In genomic region chr9:123218831-123219230, GRCh38 we compare ENCODE assay signal across 23 cellular contexts.
"Had no signal": no experiment of that assay in that cellular context is flagged by ENCODE, and none has a peak within 500 bp of the region (broad histone marks: within the 10 kb centered on the region; RNA-seq: fewer than 3 reads in every experiment).

No MANE protein-coding gene starts in this region.

- H3K9ac ChIP-seq: neural progenitor cell had no signal

- H3K9me3 Mint-ChIP-seq: activated naive CD4-positive, alpha-beta T cell treated with anti-CD3 and anti-CD28 coated beads, Interleukin-2, amount 10 ng/mL, durations not matched to agents 7 days and 5 days; activated naive CD8-positive, alpha-beta T cell treated with anti-CD3 and anti-CD28 coated beads, Interleukin-2, amount 50 U/mL, for 24 hours; brain; neural progenitor cell; stimulated activated naive CD8-positive, alpha-beta T cell treated with anti-CD3 and anti-CD28 coated beads, Interleukin-15, amount 100 ng/mL, for 72 hours had no signal

- H3K9me3 ChIP-seq: esophagus muscularis mucosa, gastroesophageal sphincter, heart left ventricle, suprapubic skin, vagina had no signal

- H3K4me1 Mint-ChIP-seq: activated naive CD4-positive, alpha-beta T cell treated with anti-CD3 and anti-CD28 coated beads, Interleukin-2, amount 10 ng/mL, durations not matched to agents 7 days and 5 days; neural progenitor cell had no signal

- DNase-seq: activated CD4-positive, alpha-beta T cell treated with anti-CD3 and anti-CD28 coated beads, Interleukin-2, amount 50 U/mL, for 1 hour; activated CD8-positive, alpha-beta memory T cell treated with anti-CD3 and anti-CD28 coated beads, Interleukin-2, amount 50 U/mL, for 4 hours; activated effector memory CD4-positive, alpha-beta T cell treated with Interleukin-2 at 50 U/mL for 16 hours; activated naive CD4-positive, alpha-beta T cell treated with anti-CD3 and anti-CD28 coated beads, Interleukin-2, amount 10 ng/mL, durations not matched to agents 7 days and 5 days; activated naive CD8-positive, alpha-beta T cell treated with anti-CD3 and anti-CD28 coated beads, Interleukin-2, amount 50 U/mL, for 24 hours; activated T-cell treated with anti-CD3 and anti-CD28 coated beads, Interleukin-2, amount 50 U/mL, for 48 hours; anterior cingulate cortex; caudate nucleus; dorsolateral prefrontal cortex; heart left ventricle; kidney; stimulated activated naive CD8-positive, alpha-beta T cell treated with anti-CD3 and anti-CD28 coated beads, Interleukin-15, amount 100 ng/mL, for 72 hours; trophoblast cell had no signal

- H3K4me3 ChIP-seq: dorsolateral prefrontal cortex, esophagus muscularis mucosa, gastroesophageal sphincter, heart left ventricle, neural progenitor cell, suprapubic skin, vagina had no signal

- ATAC-seq: activated CD4-positive, CD25-positive, alpha-beta regulatory T cell treated with anti-CD3 and anti-CD28 coated beads, Interleukin-2, amount 50 U/mL, for 24 hours; activated naive CD8-positive, alpha-beta T cell treated with anti-CD3 and anti-CD28 coated beads, Interleukin-2, amount 50 U/mL, for 24 hours; gastroesophageal sphincter; heart left ventricle; left lobe of liver; stimulated activated naive CD8-positive, alpha-beta T cell treated with anti-CD3 and anti-CD28 coated beads, Interleukin-15, amount 100 ng/mL, for 72 hours had no signal

- H3K36me3 ChIP-seq: esophagus muscularis mucosa, gastroesophageal sphincter, heart left ventricle, neural progenitor cell, suprapubic skin, vagina had no signal

- H3K4me3 Mint-ChIP-seq: activated naive CD4-positive, alpha-beta T cell treated with anti-CD3 and anti-CD28 coated beads, Interleukin-2, amount 10 ng/mL, durations not matched to agents 7 days and 5 days; activated naive CD8-positive, alpha-beta T cell treated with anti-CD3 and anti-CD28 coated beads, Interleukin-2, amount 50 U/mL, for 24 hours; brain; neural progenitor cell; stimulated activated naive CD8-positive, alpha-beta T cell treated with anti-CD3 and anti-CD28 coated beads, Interleukin-15, amount 100 ng/mL, for 72 hours had no signal

- H3K27ac Mint-ChIP-seq: activated naive CD4-positive, alpha-beta T cell treated with anti-CD3 and anti-CD28 coated beads, Interleukin-2, amount 10 ng/mL, durations not matched to agents 7 days and 5 days; activated naive CD8-positive, alpha-beta T cell treated with anti-CD3 and anti-CD28 coated beads, Interleukin-2, amount 50 U/mL, for 24 hours; brain; neural progenitor cell; progenitor cell of endocrine pancreas; stimulated activated naive CD8-positive, alpha-beta T cell treated with anti-CD3 and anti-CD28 coated beads, Interleukin-15, amount 100 ng/mL, for 72 hours had no signal

- FAIRE-seq: endometrium, kidney had no signal

- H2AFZ ChIP-seq: neural progenitor cell had no signal

- H3K36me3 Mint-ChIP-seq: activated naive CD4-positive, alpha-beta T cell treated with anti-CD3 and anti-CD28 coated beads, Interleukin-2, amount 10 ng/mL, durations not matched to agents 7 days and 5 days; brain had no signal

- H3K4me1 ChIP-seq: gastroesophageal sphincter had no signal

- H3K4me2 ChIP-seq: neural progenitor cell had no signal

- H3K27ac ChIP-seq: dorsolateral prefrontal cortex, esophagus muscularis mucosa, gastroesophageal sphincter, heart left ventricle, neural progenitor cell, suprapubic skin, vagina had no signal

- H3K27me3 Mint-ChIP-seq: activated naive CD4-positive, alpha-beta T cell treated with anti-CD3 and anti-CD28 coated beads, Interleukin-2, amount 10 ng/mL, durations not matched to agents 7 days and 5 days; activated naive CD8-positive, alpha-beta T cell treated with anti-CD3 and anti-CD28 coated beads, Interleukin-2, amount 50 U/mL, for 24 hours; brain; progenitor cell of endocrine pancreas; stimulated activated naive CD8-positive, alpha-beta T cell treated with anti-CD3 and anti-CD28 coated beads, Interleukin-15, amount 100 ng/mL, for 72 hours had no signal

- H3K27me3 ChIP-seq: dorsolateral prefrontal cortex, esophagus muscularis mucosa, gastroesophageal sphincter, heart left ventricle, neural progenitor cell, suprapubic skin, vagina had no signal
